ENCODE assay signal across 25 cellular contexts in the genomic region with DNA sequence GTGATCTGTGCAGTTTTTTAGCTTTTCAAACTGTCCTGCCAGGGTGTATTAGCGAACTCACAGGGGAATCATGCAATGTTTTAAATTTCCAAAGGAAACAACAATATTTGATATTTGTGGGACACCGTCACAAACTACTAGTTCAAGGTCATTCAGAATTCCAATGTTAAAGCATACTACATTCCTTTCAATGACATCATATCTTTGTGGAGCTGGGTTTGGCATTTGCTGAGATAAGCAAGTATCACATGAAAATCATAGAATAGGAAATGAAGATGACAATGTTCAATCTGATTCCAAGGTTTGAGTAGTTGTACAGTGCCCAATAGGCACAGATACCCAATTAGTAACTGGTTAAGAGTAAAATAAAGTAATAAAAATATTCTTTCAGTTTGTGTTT. TPM values are rescaled to one million over a fixed set of nuclear protein-coding genes. Genes with fewer than 3 reads are reported as not detected.
DNase-seq lines count a peak whose midpoint lies in the region; ATAC-seq, FAIRE-seq and TF ChIP-seq lines count a peak whose summit lies in the region.
"Had no signal": no experiment of that assay in that cellular context is flagged by ENCODE, and none has a peak within 500 bp of the region (broad histone marks: within the 10 kb centered on the region; RNA-seq: fewer than 3 reads in every experiment).

No MANE protein-coding gene starts in this region.

- TF ChIP-seq CTCF in cardiac muscle cell (IDR thresholded peaks at IDR 0.05; ENCODE audit: low read depth, low read length) (no peak), bronchial epithelial cell (IDR thresholded peaks at IDR 0.05; ENCODE audit: insufficient read depth, low read length, severe bottlenecking) (no peak), hepatocyte (IDR thresholded peaks at IDR 0.05; ENCODE audit: poor library complexity) (no peak)

- 85% methylated on average over 2 of the region's 2 CpGs for WGBS in hepatocyte (ENCODE audit: low lambda C conversion rate, missing lambda C conversion rate)

- no peak for FAIRE-seq in bronchial epithelial cell (lab: Jason Lieb, UNC)

- no peaks in the 10 kb centered on the region for H3K9me2 ChIP-seq in hepatocyte (replicated peaks; ENCODE audit: insufficient read depth)

- H3K9me3 Mint-ChIP-seq in activated T-cell treated with anti-CD3 and anti-CD28 coated beads, Interleukin-2, amount 50 U/mL, for 24 hours = no peaks in the 10 kb centered on the region
- H3K9me3 Mint-ChIP-seq: activated CD4-positive, alpha-beta T cell treated with anti-CD3 and anti-CD28 coated beads, Interleukin-2, amount 10 ng/mL, durations not matched to agents 7 days and 5 days; activated naive CD4-positive, alpha-beta T cell treated with anti-CD3 and anti-CD28 coated beads for 36 hours; activated T-cell treated with anti-CD3 and anti-CD28 coated beads, Interleukin-2, amount 50 U/mL, for 72 hours; CD8-positive, alpha-beta memory T cell; memory B cell had no signal

- H3K36me3 Mint-ChIP-seq in activated T-cell treated with anti-CD3 and anti-CD28 coated beads, Interleukin-2, amount 50 U/mL, for 24 hours (ENCODE audit: low read depth) = peaks cover 17% of the 10 kb centered on the region
- H3K36me3 Mint-ChIP-seq: CD8-positive, alpha-beta memory T cell; memory B cell had no signal

- peaks cover 7% of the 10 kb centered on the region for H3K4me1 Mint-ChIP-seq in activated T-cell treated with anti-CD3 and anti-CD28 coated beads, Interleukin-2, amount 50 U/mL, for 24 hours (ENCODE audit: low read depth)

- peaks cover 14% of the 10 kb centered on the region for H3K27me3 Mint-ChIP-seq in activated T-cell treated with anti-CD3 and anti-CD28 coated beads, Interleukin-2, amount 50 U/mL, for 24 hours
- H3K27me3 Mint-ChIP-seq: memory B cell had no signal

- H3K27ac ChIP-seq in cardiac muscle cell (no peak overlapping the region), hepatocyte (peak overlapping the region; percentile 25)
- H3K27ac ChIP-seq: esophagus muscularis mucosa, neutrophil, psoas muscle, WERI-Rb-1 had no signal

- DNase-seq in cardiac muscle cell (ENCODE audit: low read depth in 1 of 2, low spot score in 1 of 2) (peak; percentile 15 to 19), Right ventricle myocardium superior (no peak), bronchial epithelial cell (ENCODE audit: low read depth) (peak; percentile 7), hepatocyte (ENCODE audit: low spot score) (no peak), DMS79 (lab: John Stamatoyannopoulos, UW) (no peak)
- no peak for DNase-seq in activated T-cell treated with anti-CD3 and anti-CD28 coated beads, Interleukin-2, amount 50 U/mL, for 24 hours
- no peak for DNase-seq in stimulated activated CD4-positive, alpha-beta T cell treated with anti-CD3 and anti-CD28 coated beads, Interleukin-1b, Interleukin-23, amount 100 ng/mL, for 48 hours
- no peak for DNase-seq in activated naive CD4-positive, alpha-beta T cell treated with anti-CD3 and anti-CD28 coated beads, Interleukin-2, amount 50 U/mL, for 16 hours
- DNase-seq: 8988T; activated CD4-positive, alpha-beta T cell treated with anti-CD3 and anti-CD28 coated beads, Interleukin-2, amount 10 ng/mL, durations not matched to agents 7 days and 5 days; activated naive CD4-positive, alpha-beta T cell treated with anti-CD3 and anti-CD28 coated beads for 36 hours; activated T-cell treated with anti-CD3 and anti-CD28 coated beads, Interleukin-2, amount 50 U/mL, for 72 hours; CD8-positive, alpha-beta memory T cell; effector memory CD4-positive, alpha-beta T cell; left cardiac atrium; NCI-H1105; NCI-H2029; NCI-H2227 treated with DMSO at 0.1 percent for 48 hours; NCI-H774; psoas muscle; trophoblast cell; WERI-Rb-1 had no signal

- no peaks in the 10 kb centered on the region for H3K79me2 ChIP-seq in hepatocyte

- H3K36me3 ChIP-seq in cardiac muscle cell (no peaks in the 10 kb centered on the region), bronchial epithelial cell (ENCODE audit: control insufficient read depth, insufficient read depth, low read length) (no peaks in the 10 kb centered on the region), hepatocyte (replicated peaks; ENCODE audit: insufficient read depth, low read depth) (no peaks in the 10 kb centered on the region)
- H3K36me3 ChIP-seq: esophagus muscularis mucosa had no signal

- H3K4me3 ChIP-seq in cardiac muscle cell = no peak overlapping the region
- no peak overlapping the region for H3K4me3 ChIP-seq in bronchial epithelial cell (ENCODE audit: low read depth, low read length)
- no peak overlapping the region for H3K4me3 ChIP-seq in hepatocyte
- H3K4me3 ChIP-seq: esophagus muscularis mucosa, psoas muscle had no signal

- ATAC-seq in Right ventricle myocardium superior (ENCODE audit: poor library complexity) = no peak
- ATAC-seq: activated T-cell treated with anti-CD3 and anti-CD28 coated beads, Interleukin-2, amount 50 U/mL, for 72 hours; left cardiac atrium; psoas muscle had no signal

- no peaks in the 10 kb centered on the region for H4K20me1 ChIP-seq in hepatocyte (ENCODE audit: insufficient read depth, poor library complexity, severe bottlenecking)

- no peak overlapping the region for H3K27ac Mint-ChIP-seq in activated T-cell treated with anti-CD3 and anti-CD28 coated beads, Interleukin-2, amount 50 U/mL, for 24 hours
- H3K27ac Mint-ChIP-seq: activated naive CD4-positive, alpha-beta T cell treated with anti-CD3 and anti-CD28 coated beads for 36 hours; activated T-cell treated with anti-CD3 and anti-CD28 coated beads, Interleukin-2, amount 50 U/mL, for 72 hours; memory B cell had no signal

- no peak overlapping the region for H3K4me3 Mint-ChIP-seq in activated T-cell treated with anti-CD3 and anti-CD28 coated beads, Interleukin-2, amount 50 U/mL, for 24 hours
- H3K4me3 Mint-ChIP-seq: activated CD4-positive, alpha-beta T cell treated with anti-CD3 and anti-CD28 coated beads, Interleukin-2, amount 10 ng/mL, durations not matched to agents 7 days and 5 days; activated naive CD4-positive, alpha-beta T cell treated with anti-CD3 and anti-CD28 coated beads for 36 hours; activated T-cell treated with anti-CD3 and anti-CD28 coated beads, Interleukin-2, amount 50 U/mL, for 72 hours; CD8-positive, alpha-beta memory T cell; memory B cell had no signal

- no peaks in the 10 kb centered on the region for H3K4me1 ChIP-seq in cardiac muscle cell (ENCODE audit: low read depth)
- H3K4me1 ChIP-seq in hepatocyte (ENCODE audit: insufficient read depth) = peaks cover 8% of the 10 kb centered on the region
- H3K4me1 ChIP-seq: psoas muscle had no signal

- no peaks in the 10 kb centered on the region for H3K27me3 ChIP-seq in cardiac muscle cell
- no peaks in the 10 kb centered on the region for H3K27me3 ChIP-seq in bronchial epithelial cell (ENCODE audit: control insufficient read depth, insufficient read depth, low read length)
- no peaks in the 10 kb centered on the region for H3K27me3 ChIP-seq in hepatocyte
- H3K27me3 ChIP-seq: esophagus muscularis mucosa had no signal

- no peak overlapping the region for H3K4me2 ChIP-seq in hepatocyte

- H3K9me3 ChIP-seq in cardiac muscle cell (ENCODE audit: low read depth) = no peaks in the 10 kb centered on the region
- H3K9me3 ChIP-seq in hepatocyte (ENCODE audit: low read depth) = no peaks in the 10 kb centered on the region
- H3K9me3 ChIP-seq: esophagus muscularis mucosa, neutrophil, psoas muscle had no signal

- intact Hi-C loops in Right ventricle myocardium superior (cut with DNase I) = no loop called here

- no peak overlapping the region for H2AFZ ChIP-seq in hepatocyte

RNA-seq across cellular contexts. Expression of a gene that starts 35.6 kb away (rescaled TPM):
- total RNA-seq in cardiac muscle cell = 4.5 and 33.7 TPM in 2 replicates
- 7.6 and 40.4 TPM in 2 replicates for polyA plus RNA-seq in cardiac muscle cell
- 0.59 TPM for total RNA-seq in Right ventricle myocardium superior
- 0.79 and 1.0 TPM in 2 replicates for total RNA-seq in bronchial epithelial cell
- total RNA-seq in hepatocyte = 4.4 and 7.0 TPM in 2 replicates
- 2.6 and 7.8 TPM in 2 replicates for polyA plus RNA-seq in hepatocyte

Comparison
In these comparisons a context has a peak if more than half of its experiments do, and no peak if none do; other contexts are left out.
1. DNase-seq: peak in cardiac muscle cell (2 of 2) and bronchial epithelial cell (single experiment); none in Right ventricle myocardium superior (single experiment), hepatocyte (single experiment), activated T-cell treated with anti-CD3 and anti-CD28 coated beads, Interleukin-2, amount 50 U/mL, for 24 hours (single experiment), stimulated activated CD4-positive, alpha-beta T cell treated with anti-CD3 and anti-CD28 coated beads, Interleukin-1b, Interleukin-23, amount 100 ng/mL, for 48 hours (single experiment), activated naive CD4-positive, alpha-beta T cell treated with anti-CD3 and anti-CD28 coated beads, Interleukin-2, amount 50 U/mL, for 16 hours (single experiment) and DMS79 (single experiment).